Comparison of ENCODE assay signal across 21 cellular contexts in the genomic region with DNA sequence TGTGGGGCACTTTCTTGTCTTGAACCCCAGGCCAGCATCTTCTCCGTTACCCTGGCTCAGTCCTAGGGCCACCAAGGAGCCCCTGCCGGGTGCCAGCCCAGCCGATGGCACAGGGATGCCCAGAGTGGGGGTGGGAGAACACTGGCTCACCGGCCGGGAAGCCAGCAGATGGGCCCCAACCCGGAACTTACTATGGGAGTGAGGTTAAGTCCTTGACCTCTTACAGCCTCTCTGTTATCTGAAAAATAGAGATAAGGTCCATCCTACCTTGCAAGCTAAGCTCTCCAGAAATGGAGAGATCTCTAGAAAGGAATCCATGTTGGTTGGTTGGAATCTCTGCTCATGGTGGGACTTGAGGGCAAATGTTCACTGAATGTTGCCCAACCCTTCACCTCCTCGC.
"Had no signal": no experiment of that assay in that cellular context is flagged by ENCODE, and none has a peak within 500 bp of the region (broad histone marks: within the 10 kb centered on the region; RNA-seq: fewer than 3 reads in every experiment).

No MANE protein-coding gene starts in this region.

- H3K36me3 Mint-ChIP-seq: naive thymus-derived CD8-positive, alpha-beta T cell had no signal

- H3K27ac ChIP-seq: epithelial cell of prostate, gastrocnemius medialis, left ventricle myocardium inferior, lower lobe of right lung, ovary, thyroid gland, upper lobe of right lung had no signal

- H3K27ac Mint-ChIP-seq: dendritic cell treated with granulocyte-macrophage colony-stimulating factor and Interleukin-4, amounts not matched to agents 40 ng/mL and 50 ng/mL, for 4 days; effector memory CD8-positive, alpha-beta T cell; naive thymus-derived CD8-positive, alpha-beta T cell had no signal

- H3K9me3 Mint-ChIP-seq: dendritic cell treated with granulocyte-macrophage colony-stimulating factor and Interleukin-4, amounts not matched to agents 40 ng/mL and 50 ng/mL, for 4 days; effector memory CD8-positive, alpha-beta T cell; naive thymus-derived CD8-positive, alpha-beta T cell had no signal

- H3K36me3 ChIP-seq: gastrocnemius medialis, left ventricle myocardium inferior, lower lobe of right lung, ovary, right atrium auricular region, stomach, thyroid gland had no signal

- H3K9me3 ChIP-seq: esophagus muscularis mucosa, gastrocnemius medialis, heart right ventricle, left ventricle myocardium inferior, lower lobe of right lung, ovary, right atrium auricular region, stomach, thyroid gland, upper lobe of right lung had no signal

- ATAC-seq: effector memory CD8-positive, alpha-beta T cell; gastrocnemius medialis; heart right ventricle; lower lobe of right lung; naive thymus-derived CD8-positive, alpha-beta T cell; upper lobe of right lung had no signal

- DNase-seq: cerebellar nuclear complex; effector memory CD8-positive, alpha-beta T cell; gastrocnemius medialis; heart right ventricle; islet precursor cell; left ventricle myocardium inferior; lower lobe of right lung; naive thymus-derived CD8-positive, alpha-beta T cell; nucleus accumbens; small intestine; stimulated activated CD4-positive, alpha-beta T cell treated with anti-CD3 and anti-CD28 coated beads, Interleukin-12 subunit alpha, Interleukin-12 subunit beta, amount 100 ng/mL, for 4 hours; stimulated activated naive CD4-positive, alpha-beta T cell; stomach; substantia nigra; thyroid gland; upper lobe of right lung had no signal

- H3K27me3 ChIP-seq: esophagus muscularis mucosa, gastrocnemius medialis, heart right ventricle, ovary, right atrium auricular region, stomach, thyroid gland, upper lobe of right lung had no signal

- H3K4me3 Mint-ChIP-seq: dendritic cell treated with granulocyte-macrophage colony-stimulating factor and Interleukin-4, amounts not matched to agents 40 ng/mL and 50 ng/mL, for 4 days; effector memory CD8-positive, alpha-beta T cell; naive thymus-derived CD8-positive, alpha-beta T cell had no signal

- H3K4me3 ChIP-seq: esophagus muscularis mucosa, gastrocnemius medialis, heart right ventricle, left ventricle myocardium inferior, lower lobe of right lung, ovary, right atrium auricular region, stomach, thyroid gland, upper lobe of right lung had no signal
